34 cellular contexts compared by ENCODE assay signal in genomic region chr12:119312904-119313303, GRCh38. TPM values are rescaled to one million over a fixed set of nuclear protein-coding genes. Genes with fewer than 3 reads are reported as not detected.
"Had no signal": no experiment of that assay in that cellular context is flagged by ENCODE, and none has a peak within 500 bp of the region (broad histone marks: within the 10 kb centered on the region; RNA-seq: fewer than 3 reads in every experiment).

No MANE protein-coding gene starts in this region.

- H3K36me3 ChIP-seq: left lung, lower lobe of right lung, neural progenitor cell, neutrophil, right atrium auricular region, right lobe of liver, stomach, thyroid gland, transverse colon, upper lobe of left lung, vagina had no signal

- H3K4me1 ChIP-seq: left lung, lower lobe of right lung, parathyroid adenoma, right atrium auricular region, right lobe of liver, testis, thyroid gland, transverse colon, upper lobe of left lung, vagina had no signal

- H3K27ac ChIP-seq: left lung, lower lobe of right lung, neural progenitor cell, neutrophil, parathyroid adenoma, right atrium auricular region, right lobe of liver, stomach, testis, thyroid gland, transverse colon, upper lobe of left lung, vagina had no signal

- H3K4me3 Mint-ChIP-seq: naive B cell; natural killer cell; nephron progenitor cell; neural progenitor cell; stimulated activated memory B cell treated with anti-CD40 and anti-IgM and Interleukin-4, amounts not matched to agents 10 μg/mL and 1 μg/mL and 100 μg/mL, for 72 hours had no signal

- H3K27me3 Mint-ChIP-seq: naive B cell had no signal

- H3K9me3 Mint-ChIP-seq: natural killer cell had no signal

- H3K27me3 ChIP-seq: left lung, neural progenitor cell, neutrophil, right atrium auricular region, right lobe of liver, stomach, testis, thyroid gland, transverse colon, upper lobe of left lung, vagina had no signal

- H3K4me3 ChIP-seq: left lung, lower lobe of right lung, neural progenitor cell, right atrium auricular region, right lobe of liver, smooth muscle cell, stomach, thyroid gland, transverse colon, upper lobe of left lung, vagina had no signal

- DNase-seq: hippocampal formation; left colon; left lung; lower lobe of right lung; mammary epithelial cell; mesenchymal stem cell; naive B cell; natural killer cell; nephron progenitor cell; occipital lobe; right lobe of liver; stimulated activated CD4-positive, alpha-beta T cell treated with anti-CD3 and anti-CD28 coated beads, Interleukin-1b, Interleukin-23, amount 100 ng/mL, for 48 hours; stimulated activated CD4-positive, alpha-beta T cell treated with anti-CD3 and anti-CD28 coated beads, Interleukin-2, amount 100 ng/mL, for 48 hours; stimulated activated CD4-positive, alpha-beta T cell treated with anti-CD3 and anti-CD28 coated beads, Interleukin-4, amount 100 ng/mL, for 4 hours; stimulated activated CD8-positive, alpha-beta memory T cell treated with anti-CD3 and anti-CD28 coated beads, Interleukin-4, amount 100 ng/mL, for 48 hours; stimulated activated naive CD4-positive, alpha-beta T cell treated with Interleukin-2 at 50 U/mL for 16 hours; stomach; testis; thyroid gland; transverse colon; upper lobe of left lung had no signal

- H3K36me3 Mint-ChIP-seq: naive B cell; natural killer cell; stimulated activated memory B cell treated with anti-CD40 and anti-IgM and Interleukin-4, amounts not matched to agents 10 μg/mL and 1 μg/mL and 100 μg/mL, for 72 hours had no signal

- H3K27ac Mint-ChIP-seq: naive B cell; natural killer cell; stimulated activated memory B cell treated with anti-CD40 and anti-IgM and Interleukin-4, amounts not matched to agents 10 μg/mL and 1 μg/mL and 100 μg/mL, for 72 hours had no signal

- H3K9me3 ChIP-seq: left lung, lower lobe of right lung, neutrophil, right atrium auricular region, right lobe of liver, stomach, testis, thyroid gland, transverse colon, upper lobe of left lung, vagina had no signal

- H3K4me1 Mint-ChIP-seq: natural killer cell; stimulated activated memory B cell treated with anti-CD40 and anti-IgM and Interleukin-4, amounts not matched to agents 10 μg/mL and 1 μg/mL and 100 μg/mL, for 72 hours had no signal

- ATAC-seq: left colon; left lung; lower lobe of right lung; natural killer cell; right lobe of liver; stimulated activated memory B cell treated with anti-CD40 and anti-IgM and Interleukin-4, amounts not matched to agents 10 μg/mL and 1 μg/mL and 100 μg/mL, for 72 hours had no signal

RNA-seq across cellular contexts. Expression of gene CCDC60, which starts 21.6 kb away (rescaled TPM):
- total RNA-seq: liver, mammary epithelial cell, natural killer cell, occipital lobe, osteocyte, posterior vena cava, pulmonary artery endothelial cell, renal cortical epithelial cell, right atrium auricular region, right lobe of liver, skeletal muscle tissue, smooth muscle cell, stomach, thyroid gland, vagina had no signal
